In the genomic region with DNA sequence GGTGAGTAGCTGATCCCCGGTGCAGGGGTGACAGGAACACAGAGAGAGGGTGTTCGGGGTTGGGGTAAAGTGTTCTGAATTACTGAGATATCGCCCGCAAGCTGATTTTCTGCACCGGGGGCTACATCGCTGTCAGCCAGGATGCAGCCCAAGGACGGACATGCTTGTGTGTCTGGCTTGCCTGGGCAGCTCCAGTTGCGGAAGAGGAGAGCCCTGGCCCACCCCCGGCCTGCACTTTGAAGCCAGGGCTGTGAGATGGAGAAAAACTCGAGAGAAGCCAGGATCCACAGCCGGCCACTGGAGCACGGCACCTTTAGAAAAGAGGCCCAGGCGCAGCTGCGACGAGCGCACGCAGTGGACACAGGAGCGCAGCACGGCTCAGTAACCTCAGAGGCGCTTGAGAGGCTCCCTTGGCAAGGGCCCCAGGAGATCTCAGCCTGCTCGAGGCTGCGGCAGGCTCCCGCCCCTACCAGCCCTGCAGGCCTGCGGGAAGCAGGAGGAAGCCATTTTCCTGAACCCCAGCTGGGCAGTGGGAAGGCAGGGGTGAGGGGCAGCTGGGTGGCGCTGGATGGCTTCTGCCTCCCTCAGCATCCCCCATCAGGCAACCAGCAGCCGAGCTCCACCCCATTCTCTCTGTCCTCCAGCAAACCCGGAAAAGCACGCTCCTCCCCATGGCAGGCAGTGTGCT, we compare ENCODE assay signal across 11 cellular contexts. TPM values are rescaled to one million over a fixed set of nuclear protein-coding genes. Genes with fewer than 3 reads are reported as not detected.
DNase-seq lines count a peak whose midpoint lies in the region; TF ChIP-seq lines count a peak whose summit lies in the region.
"Had no signal": no experiment of that assay in that cellular context is flagged by ENCODE, and none has a peak within 500 bp of the region (broad histone marks: within the 10 kb centered on the region; RNA-seq: fewer than 3 reads in every experiment).

No MANE protein-coding gene starts in this region.

- H3K27ac ChIP-seq in breast epithelium = no peak overlapping the region

- no peak for TF ChIP-seq CTCF in osteocyte (IDR thresholded peaks at IDR 0.05)
- TF ChIP-seq CTCF in breast epithelium (IDR thresholded peaks at IDR 0.05) = no peak

- H3K4me1 ChIP-seq in breast epithelium = no peaks in the 10 kb centered on the region

- no peaks in the 10 kb centered on the region for H3K36me3 ChIP-seq in breast epithelium
- H3K36me3 ChIP-seq: esophagus muscularis mucosa had no signal

- H3K4me3 Mint-ChIP-seq in osteocyte (ENCODE audit: unreplicated experiment) = no peak overlapping the region

- peaks cover 37% of the 10 kb centered on the region for H3K4me1 Mint-ChIP-seq in osteocyte (ENCODE audit: unreplicated experiment)

- DNase-seq in DMS79 treated with DMSO at 0.1 percent for 48 hours (lab: John Stamatoyannopoulos, UW) (peak; percentile 72), NCI-H2196 treated with DMSO at 0.1 percent for 48 hours (lab: John Stamatoyannopoulos, UW; ENCODE audit: unreplicated experiment) (peak; percentile 50), glomerular visceral epithelial cell (ENCODE audit: extremely low spot score) (peak; percentile 48), osteocyte (ENCODE audit: extremely low spot score, unreplicated experiment) (no peak), ecto neural progenitor cell (ENCODE audit: low spot score) (no peak), breast epithelium (ENCODE audit: low spot score in 2 of 2) (no peak), activated gamma-delta T cell treated with Interleukin-2 at 50 U/mL for 16 hours (no peak)
- DNase-seq in stimulated activated CD4-positive, alpha-beta T cell treated with anti-CD3 and anti-CD28 coated beads, Interleukin-4, amount 100 ng/mL, for 24 hours = no peak
- DNase-seq: DND-41 had no signal

- H3K27me3 Mint-ChIP-seq in osteocyte (ENCODE audit: unreplicated experiment) = no peaks in the 10 kb centered on the region

- H3K9me3 Mint-ChIP-seq in osteocyte (ENCODE audit: unreplicated experiment) = no peaks in the 10 kb centered on the region

- TF ChIP-seq POLR2A in breast epithelium (IDR thresholded peaks at IDR 0.05) = no peak

- no peaks in the 10 kb centered on the region for H3K9me3 ChIP-seq in breast epithelium
- H3K9me3 ChIP-seq: esophagus muscularis mucosa had no signal

- H3K36me3 Mint-ChIP-seq in osteocyte (ENCODE audit: unreplicated experiment) = peaks cover 2% of the 10 kb centered on the region

- no peak overlapping the region for H3K4me3 ChIP-seq in breast epithelium
- H3K4me3 ChIP-seq: esophagus muscularis mucosa had no signal

- peak overlapping the region; percentile 20 for H3K27ac Mint-ChIP-seq in osteocyte (ENCODE audit: unreplicated experiment)

- intact Hi-C loops in breast epithelium (cut with DNase I; ENCODE audit: low total_unique reads) = no loop called here

- H3K27me3 ChIP-seq in breast epithelium = no peaks in the 10 kb centered on the region
- H3K27me3 ChIP-seq: esophagus muscularis mucosa had no signal

RNA-seq across cellular contexts. Expression of gene C9orf50, which starts 59.2 kb away (rescaled TPM):
- total RNA-seq in osteocyte (not detected in 2 replicates), breast epithelium (under 1 TPM in 1 of 3 donors, not detected in 2; 0.48 TPM)
- total RNA-seq: T-helper 2 cell treated with Interferon-gamma antibody and Interleukin-4, amounts not matched to agents 100 ng/mL and 5 ng/mL, for 36 hours had no signal

Comparison
In these comparisons a context has a peak if more than half of its experiments do, and no peak if none do; other contexts are left out.
1. DNase-seq: peak in DMS79 treated with DMSO at 0.1 percent for 48 hours (single experiment), NCI-H2196 treated with DMSO at 0.1 percent for 48 hours (single experiment) and glomerular visceral epithelial cell (single experiment); none in osteocyte (single experiment), ecto neural progenitor cell (single experiment), breast epithelium (0 of 2), stimulated activated CD4-positive, alpha-beta T cell treated with anti-CD3 and anti-CD28 coated beads, Interleukin-4, amount 100 ng/mL, for 24 hours (single experiment) and activated gamma-delta T cell treated with Interleukin-2 at 50 U/mL for 16 hours (single experiment).